Comparison of ENCODE assay signal across 8 cellular contexts in genomic region chr1:26170472-26170821, GRCh38. TPM values are rescaled to one million over a fixed set of nuclear protein-coding genes. Genes with fewer than 3 reads are reported as not detected.
A peak's percentile ranks its signal among the peaks of the same experiment; 100 is the strongest.
DNase-seq lines count a peak whose midpoint lies in the region; ATAC-seq and TF ChIP-seq lines count a peak whose summit lies in the region.

No MANE protein-coding gene starts in this region.

- H3F3A ChIP-seq in smooth muscle cell (ENCODE audit: low read depth), result peaks cover 3% of the 10 kb centered on the region

- no peak overlapping the region for H2AFZ ChIP-seq in smooth muscle cell (ENCODE audit: low read depth)

- peaks cover 24% of the 10 kb centered on the region for H3K4me1 Mint-ChIP-seq in activated T-helper 1 cell treated with anti-CD3 and anti-CD28 coated beads, Interleukin-12 subunit alpha, Interleukin-12 subunit beta, Interleukin-2, Interleukin-4 antibody, amounts not matched to agents 30 ng/mL and 10 ng/mL and 1 ng/mL, durations not matched to agents 14 hours and 24 hours and 36 hours (ENCODE audit: low read depth)

- peaks cover 15% of the 10 kb centered on the region for H3K27me3 Mint-ChIP-seq in activated T-helper 1 cell treated with anti-CD3 and anti-CD28 coated beads, Interleukin-12 subunit alpha, Interleukin-12 subunit beta, Interleukin-2, Interleukin-4 antibody, amounts not matched to agents 30 ng/mL and 10 ng/mL and 1 ng/mL, durations not matched to agents 14 hours and 24 hours and 36 hours (ENCODE audit: insufficient read depth)

- H4K20me1 ChIP-seq in smooth muscle cell (ENCODE audit: low read depth), result no peaks in the 10 kb centered on the region

- peak overlapping the region; percentile 92 for H3K4me3 Mint-ChIP-seq in activated T-helper 1 cell treated with anti-CD3 and anti-CD28 coated beads, Interleukin-12 subunit alpha, Interleukin-12 subunit beta, Interleukin-2, Interleukin-4 antibody, amounts not matched to agents 30 ng/mL and 10 ng/mL and 1 ng/mL, durations not matched to agents 14 hours and 24 hours and 36 hours

- peaks cover 4% of the 10 kb centered on the region for H3K79me2 ChIP-seq in smooth muscle cell (ENCODE audit: low read depth)

- H3K27ac Mint-ChIP-seq in activated T-helper 1 cell treated with anti-CD3 and anti-CD28 coated beads, Interleukin-12 subunit alpha, Interleukin-12 subunit beta, Interleukin-2, Interleukin-4 antibody, amounts not matched to agents 30 ng/mL and 10 ng/mL and 1 ng/mL, durations not matched to agents 14 hours and 24 hours and 36 hours, result peak overlapping the region; percentile 88

- peaks cover 25% of the 10 kb centered on the region for H3K27me3 ChIP-seq in iPS-15b (ENCODE audit: control insufficient read depth, insufficient read depth, low read length)
- no peaks in the 10 kb centered on the region for H3K27me3 ChIP-seq in smooth muscle cell (ENCODE audit: low read depth)

- H3K27ac ChIP-seq in smooth muscle cell (ENCODE audit: low read depth), result peak overlapping the region; percentile 70

- no peaks in the 10 kb centered on the region for H3K9me3 Mint-ChIP-seq in activated T-helper 1 cell treated with anti-CD3 and anti-CD28 coated beads, Interleukin-12 subunit alpha, Interleukin-12 subunit beta, Interleukin-2, Interleukin-4 antibody, amounts not matched to agents 30 ng/mL and 10 ng/mL and 1 ng/mL, durations not matched to agents 14 hours and 24 hours and 36 hours

- H3K9me3 ChIP-seq in iPS-15b (ENCODE audit: control insufficient read depth, insufficient read depth, low read length), result no peaks in the 10 kb centered on the region
- no peaks in the 10 kb centered on the region for H3K9me3 ChIP-seq in smooth muscle cell (replicated peaks; ENCODE audit: low read depth)

- no peaks in the 10 kb centered on the region for H3K36me3 ChIP-seq in iPS-15b (ENCODE audit: control insufficient read depth, insufficient read depth, low read length)
- no peaks in the 10 kb centered on the region for H3K36me3 ChIP-seq in smooth muscle cell (ENCODE audit: low read depth)

- DNase-seq in HFF-Myc (ENCODE audit: extremely low read depth, low read depth) (no peak), smooth muscle cell (lab: John Stamatoyannopoulos, UW; ENCODE audit: unreplicated experiment) (no peak), SK-N-DZ (ENCODE audit: low spot score) (no peak), D341Med (ENCODE audit: low spot score) (no peak), GM13976 (ENCODE audit: low spot score) (no peak)
- no peak for DNase-seq in activated T-helper 1 cell treated with anti-CD3 and anti-CD28 coated beads, Interleukin-12 subunit alpha, Interleukin-12 subunit beta, Interleukin-2, Interleukin-4 antibody, amounts not matched to agents 30 ng/mL and 10 ng/mL and 1 ng/mL, durations not matched to agents 14 hours and 24 hours and 36 hours (ENCODE audit: low spot score)

- no peak for TF ChIP-seq CTCF in HFF-Myc (IDR thresholded peaks at IDR 0.05; ENCODE audit: low read depth, low read length, missing control alignments)
- TF ChIP-seq CTCF in smooth muscle cell (IDR thresholded peaks at IDR 0.05; ENCODE audit: borderline replicate concordance, insufficient read depth, poor library complexity, severe bottlenecking), result no peak
- TF ChIP-seq CTCF in GM13976 (IDR thresholded peaks at IDR 0.05; ENCODE audit: borderline replicate concordance, control extremely low read depth, extremely low read depth, insufficient read depth, missing control alignments), result no peak

- 84% methylated on average over 9 of the region's 9 CpGs for WGBS in smooth muscle cell (ENCODE audit: low lambda C conversion rate)

- H3K4me3 ChIP-seq in HFF-Myc (replicated peaks; ENCODE audit: low read depth, low read length), result peak overlapping the region; percentile 95
- peak overlapping the region; percentile 75 for H3K4me3 ChIP-seq in iPS-15b (ENCODE audit: low read depth, low read length)
- H3K4me3 ChIP-seq in smooth muscle cell, result peak overlapping the region; percentile 84

- intact Hi-C loops in activated T-helper 1 cell treated with anti-CD3 and anti-CD28 coated beads, Interleukin-12 subunit alpha, Interleukin-12 subunit beta, Interleukin-2, Interleukin-4 antibody, amounts not matched to agents 30 ng/mL and 10 ng/mL and 1 ng/mL, durations not matched to agents 14 hours and 24 hours and 36 hours (cut with micrococcal nuclease), result no loop called here

- H3K36me3 Mint-ChIP-seq in activated T-helper 1 cell treated with anti-CD3 and anti-CD28 coated beads, Interleukin-12 subunit alpha, Interleukin-12 subunit beta, Interleukin-2, Interleukin-4 antibody, amounts not matched to agents 30 ng/mL and 10 ng/mL and 1 ng/mL, durations not matched to agents 14 hours and 24 hours and 36 hours (ENCODE audit: low read depth), result peaks cover 6% of the 10 kb centered on the region

- no peak for ATAC-seq in GM18909 (IDR thresholded peaks at IDR 0.05; ENCODE audit: poor library complexity, unreplicated experiment)

- H3K4me2 ChIP-seq in smooth muscle cell, result peak overlapping the region; percentile 97

- H3K4me1 ChIP-seq in iPS-15b (ENCODE audit: control insufficient read depth, insufficient read depth, low read length) (peaks cover 11% of the 10 kb centered on the region), smooth muscle cell (ENCODE audit: low read depth) (peaks cover 24% of the 10 kb centered on the region)

- in situ Hi-C loops in GM13976 (cut with MboI; ENCODE audit: low sequenced_read_pairs, unreplicated experiment), result no loop called here

- H3K9ac ChIP-seq in iPS-15b (ENCODE audit: low read depth, low read length) (peak overlapping the region; percentile 79), smooth muscle cell (ENCODE audit: low read depth) (peak overlapping the region; percentile 93)

RNA-seq across cellular contexts. Expression of gene ZNF593, which starts 0.7 kb away (rescaled TPM):
- total RNA-seq in activated T-helper 1 cell treated with anti-CD3 and anti-CD28 coated beads, Interleukin-12 subunit alpha, Interleukin-12 subunit beta, Interleukin-2, Interleukin-4 antibody, amounts not matched to agents 30 ng/mL and 10 ng/mL and 1 ng/mL, durations not matched to agents 14 hours and 24 hours and 36 hours, result 81.3 and 83.0 TPM in 2 replicates
- total RNA-seq in smooth muscle cell, result 9.2 and 38.4 TPM in 2 replicates
- polyA plus RNA-seq in smooth muscle cell, result 52.4 and 67.7 TPM in 2 replicates
- 22.5 and 33.3 TPM in 2 replicates for polyA plus RNA-seq in SK-N-DZ (2014; cell fraction: cytosol; rRNA removed)
- 11.2 and 29.0 TPM in 2 replicates for polyA plus RNA-seq in SK-N-DZ (2014; cell fraction: nucleus; rRNA removed)

RNA-seq across cellular contexts. Expression of gene ZNF593OS, which starts 1.2 kb away (rescaled TPM):
- total RNA-seq in activated T-helper 1 cell treated with anti-CD3 and anti-CD28 coated beads, Interleukin-12 subunit alpha, Interleukin-12 subunit beta, Interleukin-2, Interleukin-4 antibody, amounts not matched to agents 30 ng/mL and 10 ng/mL and 1 ng/mL, durations not matched to agents 14 hours and 24 hours and 36 hours, result not detected in 2 replicates
- not detected in 2 replicates for total RNA-seq in smooth muscle cell
- polyA plus RNA-seq in smooth muscle cell, result 1.5 TPM in 1 of 2 replicates, not detected in the other
- not detected in 2 replicates for polyA plus RNA-seq in SK-N-DZ (2014; cell fraction: cytosol; rRNA removed)
- not detected in 2 replicates for polyA plus RNA-seq in SK-N-DZ (2014; cell fraction: nucleus; rRNA removed)

RNA-seq across cellular contexts. Expression of gene C1orf232, which starts 1.7 kb away (rescaled TPM):
- not detected in 2 replicates for total RNA-seq in activated T-helper 1 cell treated with anti-CD3 and anti-CD28 coated beads, Interleukin-12 subunit alpha, Interleukin-12 subunit beta, Interleukin-2, Interleukin-4 antibody, amounts not matched to agents 30 ng/mL and 10 ng/mL and 1 ng/mL, durations not matched to agents 14 hours and 24 hours and 36 hours
- not detected in 2 replicates for total RNA-seq in smooth muscle cell
- not detected in 2 replicates for polyA plus RNA-seq in smooth muscle cell
- 0.44 and 1.2 TPM in 2 replicates for polyA plus RNA-seq in SK-N-DZ (2014; cell fraction: cytosol; rRNA removed)
- 3.0 TPM in 1 of 2 replicates, not detected in the other for polyA plus RNA-seq in SK-N-DZ (2014; cell fraction: nucleus; rRNA removed)

RNA-seq across cellular contexts. Expression of gene CNKSR1, which starts 6.8 kb away (rescaled TPM):
- 4.2 and 4.7 TPM in 2 replicates for total RNA-seq in activated T-helper 1 cell treated with anti-CD3 and anti-CD28 coated beads, Interleukin-12 subunit alpha, Interleukin-12 subunit beta, Interleukin-2, Interleukin-4 antibody, amounts not matched to agents 30 ng/mL and 10 ng/mL and 1 ng/mL, durations not matched to agents 14 hours and 24 hours and 36 hours
- total RNA-seq in smooth muscle cell, result 2.6 and 6.6 TPM in 2 replicates
- 1.4 and 8.6 TPM in 2 replicates for polyA plus RNA-seq in smooth muscle cell
- polyA plus RNA-seq in SK-N-DZ (2014; cell fraction: cytosol; rRNA removed), result 2.5 and 5.0 TPM in 2 replicates
- polyA plus RNA-seq in SK-N-DZ (2014; cell fraction: nucleus; rRNA removed), result 5.3 and 8.9 TPM in 2 replicates

RNA-seq across cellular contexts. Expression of gene FAM110D, which starts 11.6 kb away (rescaled TPM):
- total RNA-seq in activated T-helper 1 cell treated with anti-CD3 and anti-CD28 coated beads, Interleukin-12 subunit alpha, Interleukin-12 subunit beta, Interleukin-2, Interleukin-4 antibody, amounts not matched to agents 30 ng/mL and 10 ng/mL and 1 ng/mL, durations not matched to agents 14 hours and 24 hours and 36 hours, result 0.12 TPM in 1 of 2 replicates, not detected in the other
- total RNA-seq in smooth muscle cell, result not detected in 2 replicates
- polyA plus RNA-seq in smooth muscle cell, result 0.08 TPM in 1 of 2 replicates, not detected in the other
- 0.14 and 1.4 TPM in 2 replicates for polyA plus RNA-seq in SK-N-DZ (2014; cell fraction: cytosol; rRNA removed)
- 0.05 and 0.58 TPM in 2 replicates for polyA plus RNA-seq in SK-N-DZ (2014; cell fraction: nucleus; rRNA removed)
